ENCODE assay signal across 11 cellular contexts in genomic region chr5:95900383-95900958, GRCh38.
DNase-seq lines count a peak whose midpoint lies in the region; ATAC-seq, FAIRE-seq and TF ChIP-seq lines count a peak whose summit lies in the region.
"Had no signal": no experiment of that assay in that cellular context is flagged by ENCODE, and none has a peak within 500 bp of the region (broad histone marks: within the 10 kb centered on the region; RNA-seq: fewer than 3 reads in every experiment).

No MANE protein-coding gene starts in this region.

- ATAC-seq in pancreas (peak; percentile 65 to 83 (median 78)), GM18909 (IDR thresholded peaks at IDR 0.05; ENCODE audit: poor library complexity, unreplicated experiment) (no peak)
- ATAC-seq: activated CD4-positive, CD25-positive, alpha-beta regulatory T cell treated with anti-CD3 and anti-CD28 coated beads, Interleukin-2, amount 50 U/mL, for 24 hours had no signal

- H3K4me1 ChIP-seq in esophagus muscularis mucosa (peaks cover 15 to 28% (median 23%) of the 10 kb centered on the region in 4 donors), pancreas (peaks cover 18 to 33% (median 23%) of the 10 kb centered on the region in 3 donors)

- 36% methylated on average over 4 of the region's 4 CpGs for WGBS in esophagus muscularis mucosa
- 46% methylated on average over 4 of the region's 4 CpGs for WGBS in pancreas, 2 donors

- H3K27me3 ChIP-seq in esophagus muscularis mucosa (no peaks in the 10 kb centered on the region), pancreas (no peaks in the 10 kb centered on the region)

- TF ChIP-seq CTCF in esophagus muscularis mucosa (IDR thresholded peaks at IDR 0.05) (no peak), pancreas (IDR thresholded peaks at IDR 0.05) (no peak)

- no peak overlapping the region for H3K4me3 ChIP-seq in esophagus muscularis mucosa
- no peak overlapping the region for H3K4me3 ChIP-seq in pancreas

- intact Hi-C loops in esophagus muscularis mucosa (cut with DNase I) (no loop called here), pancreas (cut with DNase I) (no loop called here)

- H3K36me3 ChIP-seq in esophagus muscularis mucosa (peaks cover 9 to 54% (median 32%) of the 10 kb centered on the region in 4 donors), pancreas (peaks cover 0 to 33% (median 0%) of the 10 kb centered on the region in 3 donors)

- TF ChIP-seq EP300 in esophagus muscularis mucosa (IDR thresholded peaks at IDR 0.05) = no peak

- no peak for TF ChIP-seq POLR2A in esophagus muscularis mucosa (IDR thresholded peaks at IDR 0.05; ENCODE audit: low read depth)

- no peak for FAIRE-seq in pancreas (lab: Jason Lieb, UNC)
- FAIRE-seq: colon, G401.6 had no signal

- H3K27ac ChIP-seq in esophagus muscularis mucosa (replicated peaks in 1 of 4) (peak overlapping the region in 3 of 4 donors; percentile 34 to 55 (median 52)), pancreas (no peak overlapping the region)

- DNase-seq in DMS 273 treated with DMSO at 0.1 percent for 48 hours (lab: John Stamatoyannopoulos, UW) (peak; percentile 86), NCI-H524 treated with DMSO at 0.1 percent for 48 hours (lab: John Stamatoyannopoulos, UW) (peak; percentile 22), esophagus muscularis mucosa (ENCODE audit: extremely low spot score) (no peak), pancreas (peak in 3 of 6 donors; percentile 34 to 58 (median 41)), SKM-1 treated with dmso at 0.1 percent for 144 hours (lab: John Stamatoyannopoulos, UW; ENCODE audit: unreplicated experiment) (no peak), T1000 (lab: John Stamatoyannopoulos, UW) (no peak)
- no peak for DNase-seq in central memory CD4-positive, alpha-beta T cell

- no peaks in the 10 kb centered on the region for H3K9me3 ChIP-seq in esophagus muscularis mucosa
- H3K9me3 ChIP-seq in pancreas = no peaks in the 10 kb centered on the region

Comparison
In these comparisons a context has a peak if more than half of its experiments do, and no peak if none do; other contexts are left out.
1. DNase-seq: peak in DMS 273 treated with DMSO at 0.1 percent for 48 hours (single experiment) and NCI-H524 treated with DMSO at 0.1 percent for 48 hours (single experiment); none in esophagus muscularis mucosa (single experiment), central memory CD4-positive, alpha-beta T cell (single experiment), SKM-1 treated with dmso at 0.1 percent for 144 hours (single experiment) and T1000 (single experiment).
2. H3K27ac ChIP-seq: peak in esophagus muscularis mucosa (3 of 4); none in pancreas (0 of 4).